ENCODE assay signal across 26 cellular contexts in the genomic region with DNA sequence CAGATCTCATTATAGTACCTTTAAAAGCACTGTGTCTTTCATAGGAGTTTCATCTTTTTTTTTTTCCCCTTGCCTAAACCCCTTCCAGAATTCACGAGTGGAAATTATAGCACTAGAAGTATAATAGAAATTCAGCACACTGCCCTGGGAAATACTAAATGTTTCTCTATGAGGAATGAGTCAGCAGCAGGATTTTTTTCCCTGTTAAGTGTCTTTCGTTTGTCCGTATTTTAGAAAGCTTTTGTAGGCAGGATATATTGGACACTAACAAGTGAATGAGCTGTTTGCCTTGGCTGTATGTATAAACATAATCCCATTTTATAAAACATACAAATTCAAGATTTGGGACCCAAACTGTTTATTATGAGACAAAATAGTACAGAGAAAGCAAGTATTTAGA.
DNase-seq lines count a peak whose midpoint lies in the region; ATAC-seq, FAIRE-seq and TF ChIP-seq lines count a peak whose summit lies in the region.
"Had no signal": no experiment of that assay in that cellular context is flagged by ENCODE, and none has a peak within 500 bp of the region (broad histone marks: within the 10 kb centered on the region; RNA-seq: fewer than 3 reads in every experiment).

No MANE protein-coding gene starts in this region.

- peak overlapping the region; percentile 84 for H3K27ac Mint-ChIP-seq in HFFc6
- H3K27ac Mint-ChIP-seq in activated T-helper 1 cell treated with anti-CD3 and anti-CD28 coated beads, Interleukin-12 subunit alpha, Interleukin-12 subunit beta, Interleukin-2, Interleukin-4 antibody, amounts not matched to agents 30 ng/mL and 10 ng/mL and 1 ng/mL, durations not matched to agents 14 hours and 24 hours and 36 hours = no peak overlapping the region
- H3K27ac Mint-ChIP-seq: activated CD8-positive, alpha-beta memory T cell treated with anti-CD3 and anti-CD28 coated beads, Interleukin-2, amount 10 ng/mL, durations not matched to agents 7 days and 5 days; CD4-positive, alpha-beta memory T cell; dendritic cell treated with granulocyte-macrophage colony-stimulating factor and Interleukin-4, amounts not matched to agents 40 ng/mL and 50 ng/mL, for 4 days; nephron; T-helper 2 cell treated with Interferon-gamma antibody and Interleukin-4, amounts not matched to agents 5 μg/mL and 100 μg/mL, for 36 hours had no signal

- H3K4me1 ChIP-seq in ACC112 (ENCODE audit: control insufficient read depth, insufficient read depth, low read length, unreplicated experiment) (peaks cover 25% of the 10 kb centered on the region), GM12878 (ENCODE audit: control insufficient read depth, insufficient read depth, low read length) (no peaks in the 10 kb centered on the region), body of pancreas (no peaks in the 10 kb centered on the region)

- no peak for TF ChIP-seq CTCF in HFFc6 (IDR thresholded peaks at IDR 0.05)
- TF ChIP-seq CTCF in GM12878 (IDR thresholded peaks at IDR 0.05 in 2 of 3, conservative IDR thresholded peaks at IDR 0.05 in 1 of 3; ENCODE audit: control insufficient read depth in 2 of 3, extremely low read depth in 1 of 3, insufficient read depth in 1 of 3, low read depth in 3 of 3, low read length in 3 of 3) = no peak
- no peak for TF ChIP-seq CTCF in body of pancreas (IDR thresholded peaks at IDR 0.05)

- no peak for FAIRE-seq in GM12878 (lab: Jason Lieb, UNC)

- RAD21 ChIA-PET in GM12878 (lab: Charles Lee; ENCODE audit: unreplicated experiment) = no interaction called here

- H3K9me3 Mint-ChIP-seq in HFFc6 = peaks cover 5% of the 10 kb centered on the region
- H3K9me3 Mint-ChIP-seq in activated T-helper 1 cell treated with anti-CD3 and anti-CD28 coated beads, Interleukin-12 subunit alpha, Interleukin-12 subunit beta, Interleukin-2, Interleukin-4 antibody, amounts not matched to agents 30 ng/mL and 10 ng/mL and 1 ng/mL, durations not matched to agents 14 hours and 24 hours and 36 hours = peaks cover 3% of the 10 kb centered on the region

- no peak for TF ChIP-seq POLR2A in GM12878 (IDR thresholded peaks at IDR 0.05; ENCODE audit: low read depth, low read length)
- TF ChIP-seq POLR2A in body of pancreas (IDR thresholded peaks at IDR 0.05) = no peak

- TF ChIP-seq EP300 in GM12878 (IDR thresholded peaks at IDR 0.05; ENCODE audit: borderline replicate concordance in 1 of 2, control insufficient read depth in 1 of 2, low read depth in 2 of 2, low read length in 2 of 2) = no peak

- CTCF ChIA-PET in GM12878 (lab: Yijun Ruan, JAX) = interaction anchor here (0.6 to 1.1 kb wide), 2 partner anchors 10 to 495 kb away, joined by 3 to 4 read pairs; no protein-coding TSS in a partner anchor

- POLR2A ChIA-PET in GM12878 (lab: Charles Lee) = no interaction called here

- H4K20me1 ChIP-seq in GM12878 (ENCODE audit: control insufficient read depth, insufficient read depth) = no peaks in the 10 kb centered on the region

- WGBS in GM12878 (ENCODE audit: insufficient coverage, insufficient replicate concordance, low lambda C conversion rate, missing lambda C conversion rate) = 89% methylated on average over 3 of the region's 3 CpGs
- WGBS in body of pancreas, 2 donors = 84 to 86% methylated on average over 3 of the region's 3 CpGs

- TF ChIP-seq RAD21 in GM12878 (IDR thresholded peaks at IDR 0.05; ENCODE audit: insufficient read depth, low read depth, low read length) = no peak

- H3K4me2 ChIP-seq in GM12878 (ENCODE audit: control insufficient read depth, insufficient read depth) = no peak overlapping the region

- H3K4me3 ChIP-seq in ACC112 (ENCODE audit: low read depth, low read length) = no peak overlapping the region
- H3K4me3 ChIP-seq in GM12878 = no peak overlapping the region
- no peak overlapping the region for H3K4me3 ChIP-seq in body of pancreas
- H3K4me3 ChIP-seq: upper lobe of left lung had no signal

- in situ Hi-C loops in GM12878 (cut with MboI) = no loop called here

- DNase-seq in HFFc6 (no peak), GM12878 (ENCODE audit: low read depth, low spot score) (no peak), iris pigment epithelial cell (ENCODE audit: low read depth) (peak; percentile 61), body of pancreas (no peak)
- DNase-seq in effector CD4-positive, alpha-beta T cell = no peak
- DNase-seq in activated T-helper 1 cell treated with anti-CD3 and anti-CD28 coated beads, Interleukin-12 subunit alpha, Interleukin-12 subunit beta, Interleukin-2, Interleukin-4 antibody, amounts not matched to agents 30 ng/mL and 10 ng/mL and 1 ng/mL, durations not matched to agents 14 hours and 24 hours and 36 hours (ENCODE audit: low spot score) = no peak
- DNase-seq: ACHN; activated CD4-positive, alpha-beta T cell treated with anti-CD3 and anti-CD28 coated beads for 1 hour; activated CD8-positive, alpha-beta memory T cell treated with anti-CD3 and anti-CD28 coated beads, Interleukin-2, amount 10 ng/mL, durations not matched to agents 7 days and 5 days; activated effector memory CD4-positive, alpha-beta T cell treated with Interleukin-2 at 50 U/mL for 16 hours; CD4-positive, alpha-beta memory T cell; DMS79 treated with DMSO at 0.1 percent for 48 hours; islet precursor cell; KBM-7; mammary epithelial cell; NCI-H1048; NCI-H524 treated with DMSO at 0.1 percent for 48 hours; stimulated activated naive CD8-positive, alpha-beta T cell treated with anti-CD3 and anti-CD28 coated beads, Interleukin-15, Interleukin-2, amounts not matched to agents 100 U/mL and 50 U/mL, for 24 hours; upper lobe of left lung had no signal

- H3K36me3 Mint-ChIP-seq in HFFc6 (ENCODE audit: low read depth) = peaks cover 41% of the 10 kb centered on the region
- H3K36me3 Mint-ChIP-seq in activated T-helper 1 cell treated with anti-CD3 and anti-CD28 coated beads, Interleukin-12 subunit alpha, Interleukin-12 subunit beta, Interleukin-2, Interleukin-4 antibody, amounts not matched to agents 30 ng/mL and 10 ng/mL and 1 ng/mL, durations not matched to agents 14 hours and 24 hours and 36 hours (ENCODE audit: low read depth) = peaks cover 6% of the 10 kb centered on the region

- H2AFZ ChIP-seq in ACC112 (ENCODE audit: low read length, unreplicated experiment) (no peak overlapping the region), GM12878 (ENCODE audit: control insufficient read depth, low read depth, low read length) (no peak overlapping the region)

- intact Hi-C loops in GM12878 (cut with micrococcal nuclease; ENCODE audit: unreplicated experiment) = no loop called here
- intact Hi-C loops in body of pancreas (cut with DNase I) = no loop called here
- intact Hi-C loops in activated T-helper 1 cell treated with anti-CD3 and anti-CD28 coated beads, Interleukin-12 subunit alpha, Interleukin-12 subunit beta, Interleukin-2, Interleukin-4 antibody, amounts not matched to agents 30 ng/mL and 10 ng/mL and 1 ng/mL, durations not matched to agents 14 hours and 24 hours and 36 hours (cut with micrococcal nuclease) = no loop called here

- ATAC-seq in GM12878 (no peak), body of pancreas (no peak), GM19397 (IDR thresholded peaks at IDR 0.05; ENCODE audit: unreplicated experiment) (no peak)
- ATAC-seq: activated CD8-positive, alpha-beta memory T cell treated with anti-CD3 and anti-CD28 coated beads, Interleukin-2, amount 10 ng/mL, durations not matched to agents 7 days and 5 days; esophagus mucosa; Right ventricle myocardium inferior; stimulated activated naive CD8-positive, alpha-beta T cell treated with anti-CD3 and anti-CD28 coated beads, Interleukin-15, Interleukin-2, amounts not matched to agents 100 U/mL and 50 U/mL, for 24 hours had no signal

- BruUV-seq in GM12878 (replicated peaks; lab: Mats Ljungman, UMichigan) = TSS peak; percentile 58

- H3K36me3 ChIP-seq in ACC112 (ENCODE audit: insufficient read depth, low read length) (peaks cover 6% of the 10 kb centered on the region), GM12878 (ENCODE audit: control insufficient read depth in 2 of 2, insufficient read depth in 2 of 2, low read length in 1 of 2) (no peaks in the 10 kb centered on the region), body of pancreas (replicated peaks in 1 of 2; ENCODE audit: insufficient read depth in 1 of 2, low read depth in 2 of 2) (no peaks in the 10 kb centered on the region)

- peaks cover 52% of the 10 kb centered on the region for H3K4me1 Mint-ChIP-seq in HFFc6 (ENCODE audit: low read depth)
- H3K4me1 Mint-ChIP-seq in activated T-helper 1 cell treated with anti-CD3 and anti-CD28 coated beads, Interleukin-12 subunit alpha, Interleukin-12 subunit beta, Interleukin-2, Interleukin-4 antibody, amounts not matched to agents 30 ng/mL and 10 ng/mL and 1 ng/mL, durations not matched to agents 14 hours and 24 hours and 36 hours (ENCODE audit: low read depth) = no peaks in the 10 kb centered on the region
- H3K4me1 Mint-ChIP-seq: activated CD8-positive, alpha-beta memory T cell treated with anti-CD3 and anti-CD28 coated beads, Interleukin-2, amount 10 ng/mL, durations not matched to agents 7 days and 5 days; nephron had no signal

- SMC1A ChIA-PET in GM12878 (lab: Charles Lee; ENCODE audit: uncharacterized antibody, unreplicated experiment) = interaction anchor here (1.2 kb wide), 1 partner anchor 18 kb away, joined by 3 read pairs; no protein-coding TSS in a partner anchor

- peak overlapping the region; percentile 38; the same call in 1 of the 2 replicates for H3K4me3 Mint-ChIP-seq in HFFc6
- H3K4me3 Mint-ChIP-seq in activated T-helper 1 cell treated with anti-CD3 and anti-CD28 coated beads, Interleukin-12 subunit alpha, Interleukin-12 subunit beta, Interleukin-2, Interleukin-4 antibody, amounts not matched to agents 30 ng/mL and 10 ng/mL and 1 ng/mL, durations not matched to agents 14 hours and 24 hours and 36 hours = no peak overlapping the region
- H3K4me3 Mint-ChIP-seq: activated CD8-positive, alpha-beta memory T cell treated with anti-CD3 and anti-CD28 coated beads, Interleukin-2, amount 10 ng/mL, durations not matched to agents 7 days and 5 days; dendritic cell treated with granulocyte-macrophage colony-stimulating factor and Interleukin-4, amounts not matched to agents 40 ng/mL and 50 ng/mL, for 4 days; nephron; T-helper 2 cell treated with Interferon-gamma antibody and Interleukin-4, amounts not matched to agents 5 μg/mL and 100 μg/mL, for 36 hours had no signal

- H3K27ac ChIP-seq in ACC112 (ENCODE audit: low read depth, low read length) = peak overlapping the region; percentile 0; the same call in 1 of the 2 replicates
- no peak overlapping the region for H3K27ac ChIP-seq in GM12878 (ENCODE audit: control insufficient read depth, insufficient read depth)
- H3K27ac ChIP-seq in body of pancreas = no peak overlapping the region
- H3K27ac ChIP-seq: upper lobe of left lung had no signal

- H3K9me3 ChIP-seq in GM12878 (replicated peaks; ENCODE audit: control insufficient read depth, insufficient read depth, low read length) = no peaks in the 10 kb centered on the region; the same call in 2 of the 3 replicates
- H3K9me3 ChIP-seq in body of pancreas = no peaks in the 10 kb centered on the region
- H3K9me3 ChIP-seq: upper lobe of left lung had no signal

- no peaks in the 10 kb centered on the region; the same call in 1 of the 2 replicates for H3K27me3 Mint-ChIP-seq in HFFc6 (ENCODE audit: insufficient read depth)
- no peaks in the 10 kb centered on the region for H3K27me3 Mint-ChIP-seq in activated T-helper 1 cell treated with anti-CD3 and anti-CD28 coated beads, Interleukin-12 subunit alpha, Interleukin-12 subunit beta, Interleukin-2, Interleukin-4 antibody, amounts not matched to agents 30 ng/mL and 10 ng/mL and 1 ng/mL, durations not matched to agents 14 hours and 24 hours and 36 hours (ENCODE audit: insufficient read depth)
- H3K27me3 Mint-ChIP-seq: activated CD8-positive, alpha-beta memory T cell treated with anti-CD3 and anti-CD28 coated beads, Interleukin-2, amount 10 ng/mL, durations not matched to agents 7 days and 5 days; CD4-positive, alpha-beta memory T cell; dendritic cell treated with granulocyte-macrophage colony-stimulating factor and Interleukin-4, amounts not matched to agents 40 ng/mL and 50 ng/mL, for 4 days had no signal

- no peak overlapping the region for H3K9ac ChIP-seq in GM12878 (ENCODE audit: control insufficient read depth, insufficient read depth, low read length)

- no peaks in the 10 kb centered on the region for H3K79me2 ChIP-seq in ACC112 (ENCODE audit: control insufficient read depth, insufficient read depth, low read length, unreplicated experiment)
- H3K79me2 ChIP-seq in GM12878 (ENCODE audit: control insufficient read depth, insufficient read depth, low read length) = no peaks in the 10 kb centered on the region

- H3K27me3 ChIP-seq in ACC112 (ENCODE audit: insufficient read depth, low read length) = no peaks in the 10 kb centered on the region
- H3K27me3 ChIP-seq in GM12878 (replicated peaks in 1 of 2; ENCODE audit: control insufficient read depth in 2 of 2, insufficient read depth in 2 of 2, low read length in 1 of 2) = no peaks in the 10 kb centered on the region
- no peaks in the 10 kb centered on the region for H3K27me3 ChIP-seq in body of pancreas
- H3K27me3 ChIP-seq: upper lobe of left lung had no signal
